In the genomic region with DNA sequence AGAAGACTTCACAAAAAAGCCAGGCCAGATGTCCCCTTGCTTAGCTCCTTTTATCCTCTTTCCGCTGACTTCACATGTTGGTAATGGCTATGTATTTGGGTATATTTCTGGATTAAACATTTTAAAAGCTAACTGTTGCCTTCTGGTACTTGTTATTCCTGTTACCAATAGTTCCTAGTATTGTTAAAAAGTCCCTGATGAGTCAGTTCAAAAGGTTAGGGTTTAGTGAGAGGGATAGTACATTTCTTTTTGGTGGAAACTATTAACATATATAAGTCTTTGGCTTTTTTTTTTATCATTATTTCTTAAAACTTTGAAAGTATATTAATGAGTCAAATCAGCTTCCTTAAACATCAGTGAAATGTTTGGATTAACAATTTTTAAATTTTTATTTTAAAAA, we compare ENCODE assay signal across 1 cellular context.
TF ChIP-seq lines count a peak whose summit lies in the region.

No MANE protein-coding gene starts in this region.

TF ChIP-seq in SK-N-SH treated with all-trans-retinoic acid at 6 μM for 48 hours, 23 proteins besides CTCF, POLR2A, EP300 and RAD21 (continued from another document):
- TF ChIP-seq, protein P1, sequence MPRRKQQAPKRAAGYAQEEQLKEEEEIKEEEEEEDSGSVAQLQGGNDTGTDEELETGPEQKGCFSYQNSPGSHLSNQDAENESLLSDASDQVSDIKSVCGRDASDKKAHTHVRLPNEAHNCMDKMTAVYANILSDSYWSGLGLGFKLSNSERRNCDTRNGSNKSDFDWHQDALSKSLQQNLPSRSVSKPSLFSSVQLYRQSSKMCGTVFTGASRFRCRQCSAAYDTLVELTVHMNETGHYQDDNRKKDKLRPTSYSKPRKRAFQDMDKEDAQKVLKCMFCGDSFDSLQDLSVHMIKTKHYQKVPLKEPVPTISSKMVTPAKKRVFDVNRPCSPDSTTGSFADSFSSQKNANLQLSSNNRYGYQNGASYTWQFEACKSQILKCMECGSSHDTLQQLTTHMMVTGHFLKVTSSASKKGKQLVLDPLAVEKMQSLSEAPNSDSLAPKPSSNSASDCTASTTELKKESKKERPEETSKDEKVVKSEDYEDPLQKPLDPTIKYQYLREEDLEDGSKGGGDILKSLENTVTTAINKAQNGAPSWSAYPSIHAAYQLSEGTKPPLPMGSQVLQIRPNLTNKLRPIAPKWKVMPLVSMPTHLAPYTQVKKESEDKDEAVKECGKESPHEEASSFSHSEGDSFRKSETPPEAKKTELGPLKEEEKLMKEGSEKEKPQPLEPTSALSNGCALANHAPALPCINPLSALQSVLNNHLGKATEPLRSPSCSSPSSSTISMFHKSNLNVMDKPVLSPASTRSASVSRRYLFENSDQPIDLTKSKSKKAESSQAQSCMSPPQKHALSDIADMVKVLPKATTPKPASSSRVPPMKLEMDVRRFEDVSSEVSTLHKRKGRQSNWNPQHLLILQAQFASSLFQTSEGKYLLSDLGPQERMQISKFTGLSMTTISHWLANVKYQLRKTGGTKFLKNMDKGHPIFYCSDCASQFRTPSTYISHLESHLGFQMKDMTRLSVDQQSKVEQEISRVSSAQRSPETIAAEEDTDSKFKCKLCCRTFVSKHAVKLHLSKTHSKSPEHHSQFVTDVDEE (CRISPR knock-in tag; IDR thresholded peaks at IDR 0.05) = no peak
- TF ChIP-seq, protein P2, sequence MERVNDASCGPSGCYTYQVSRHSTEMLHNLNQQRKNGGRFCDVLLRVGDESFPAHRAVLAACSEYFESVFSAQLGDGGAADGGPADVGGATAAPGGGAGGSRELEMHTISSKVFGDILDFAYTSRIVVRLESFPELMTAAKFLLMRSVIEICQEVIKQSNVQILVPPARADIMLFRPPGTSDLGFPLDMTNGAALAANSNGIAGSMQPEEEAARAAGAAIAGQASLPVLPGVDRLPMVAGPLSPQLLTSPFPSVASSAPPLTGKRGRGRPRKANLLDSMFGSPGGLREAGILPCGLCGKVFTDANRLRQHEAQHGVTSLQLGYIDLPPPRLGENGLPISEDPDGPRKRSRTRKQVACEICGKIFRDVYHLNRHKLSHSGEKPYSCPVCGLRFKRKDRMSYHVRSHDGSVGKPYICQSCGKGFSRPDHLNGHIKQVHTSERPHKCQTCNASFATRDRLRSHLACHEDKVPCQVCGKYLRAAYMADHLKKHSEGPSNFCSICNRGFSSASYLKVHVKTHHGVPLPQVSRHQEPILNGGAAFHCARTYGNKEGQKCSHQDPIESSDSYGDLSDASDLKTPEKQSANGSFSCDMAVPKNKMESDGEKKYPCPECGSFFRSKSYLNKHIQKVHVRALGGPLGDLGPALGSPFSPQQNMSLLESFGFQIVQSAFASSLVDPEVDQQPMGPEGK (CRISPR knock-in tag; IDR thresholded peaks at IDR 0.05; ENCODE audit: borderline replicate concordance) = no peak
- TF ChIP-seq CSDC2 (CRISPR knock-in tag; IDR thresholded peaks at IDR 0.05) = no peak
- TF ChIP-seq TOX (CRISPR knock-in tag; IDR thresholded peaks at IDR 0.05; ENCODE audit: borderline replicate concordance) = no peak
- TF ChIP-seq ZNF565 (CRISPR knock-in tag; conservative IDR thresholded peaks at IDR 0.05; ENCODE audit: low read depth) = no peak
- no peak for TF ChIP-seq RARB (CRISPR knock-in tag; IDR thresholded peaks at IDR 0.05)
